ENCODE assay signal across 9 cellular contexts in the genomic region with DNA sequence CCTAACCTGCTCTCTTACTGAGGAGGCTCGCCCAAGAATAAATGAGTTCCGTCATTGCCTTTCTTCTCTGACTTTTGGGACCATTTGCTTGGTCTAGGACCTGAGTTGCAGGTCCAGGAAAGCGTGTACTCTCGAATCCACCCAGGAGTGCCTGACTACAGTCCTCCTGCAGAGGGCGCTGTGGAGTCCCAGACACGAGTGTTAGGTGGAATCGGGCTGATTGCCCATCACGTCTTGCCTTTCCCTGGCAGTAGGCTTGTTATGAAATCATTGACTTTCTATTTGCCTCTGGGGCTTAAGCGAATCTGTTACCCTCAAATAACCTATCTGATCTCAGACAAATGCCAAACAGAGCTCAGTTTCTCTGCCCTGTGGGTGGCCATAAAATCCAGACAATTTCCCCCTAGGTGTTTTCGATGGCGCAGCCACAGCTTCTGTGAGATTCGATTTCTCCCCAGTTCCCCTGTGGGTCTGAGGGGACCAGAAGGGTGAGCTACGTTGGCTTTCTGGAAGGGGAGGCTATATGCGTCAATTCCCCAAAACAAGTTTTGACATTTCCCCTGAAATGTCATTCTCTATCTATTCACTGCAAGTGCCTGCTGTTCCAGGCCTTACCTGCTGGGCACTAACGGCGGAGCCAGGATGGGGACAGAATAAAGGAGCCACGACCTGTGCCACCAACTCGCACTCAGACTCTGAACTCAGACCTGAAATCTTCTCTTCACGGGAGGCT.
A peak's percentile ranks its signal among the peaks of the same experiment; 100 is the strongest.
DNase-seq lines count a peak whose midpoint lies in the region; ATAC-seq and TF ChIP-seq lines count a peak whose summit lies in the region.
"Had no signal": no experiment of that assay in that cellular context is flagged by ENCODE, and none has a peak within 500 bp of the region (broad histone marks: within the 10 kb centered on the region; RNA-seq: fewer than 3 reads in every experiment).

Gene IL20 (plus strand): TSS at position 685 of the 733 bp plus-strand sequence. CDS start 230 bp downstream, outside the sequence.

- H3K4me3 ChIP-seq in cardiac fibroblast (replicated peaks in 1 of 2; ENCODE audit: low read depth in 2 of 2, low read length in 2 of 2) = no peak within 1 kb of the TSS
- H3K4me3 ChIP-seq: BLaER1 had no signal

- DNase-seq in NCI-H2081 (lab: John Stamatoyannopoulos, UW) (peak; percentile 45 to 66), NCI-H2081 treated with DMSO at 0.1 percent for 48 hours (lab: John Stamatoyannopoulos, UW) (no peak), NCI-H1694 treated with DMSO at 0.1 percent for 48 hours (lab: John Stamatoyannopoulos, UW) (peak; percentile 79), cardiac fibroblast (ENCODE audit: low read depth in 2 of 2) (peak; percentile 84 to 86), left kidney (ENCODE audit: low read depth, low spot score) (peak; percentile 76)
- peak; percentile 65 to 82 (median 75) for DNase-seq in activated CD4-positive, CD25-positive, alpha-beta regulatory T cell (lab: John Stamatoyannopoulos, UW)
- peak; percentile 65 to 83 (median 73) for DNase-seq in stimulated activated CD4-positive, alpha-beta T cell treated with anti-CD3 and anti-CD28 coated beads, TNF-alpha, amount 100 ng/mL, for 1 hour (ENCODE audit: low read depth in 3 of 3, low spot score in 1 of 3)

- ATAC-seq in GM19023 (IDR thresholded peaks at IDR 0.05; ENCODE audit: unreplicated experiment) = no peak

- peak; percentile 88 for TF ChIP-seq CTCF in cardiac fibroblast (IDR thresholded peaks at IDR 0.05; ENCODE audit: low read depth, low read length)
